ENCODE assay signal across 7 cellular contexts in the genomic region with DNA sequence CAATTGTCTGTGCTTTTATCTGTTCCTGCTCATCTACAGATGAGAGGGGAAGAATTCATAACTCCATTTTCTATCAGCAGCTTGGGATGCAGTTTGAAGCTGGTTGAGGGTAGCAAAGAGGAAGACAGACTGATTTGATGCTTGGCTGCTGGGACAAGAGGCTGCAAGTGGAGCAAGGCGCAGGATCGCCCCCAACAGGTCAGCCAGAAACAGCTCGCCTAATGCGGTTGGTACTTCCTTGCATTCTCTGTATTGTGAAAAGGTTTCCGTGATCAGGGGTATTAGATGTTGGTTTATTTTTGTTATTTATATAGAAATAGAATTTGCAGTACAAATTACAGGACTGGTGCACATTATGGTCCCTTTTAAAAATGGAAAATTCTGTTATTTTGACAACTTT. TPM values are rescaled to one million over a fixed set of nuclear protein-coding genes. Genes with fewer than 3 reads are reported as not detected.
DNase-seq lines count a peak whose midpoint lies in the region; ATAC-seq and TF ChIP-seq lines count a peak whose summit lies in the region.

No MANE protein-coding gene starts in this region.

- peaks cover 6% of the 10 kb centered on the region for H3K27me3 Mint-ChIP-seq in HFFc6 (ENCODE audit: insufficient read depth)
- peaks cover 10 to 17% of the 10 kb centered on the region in 2 donors for H3K27me3 Mint-ChIP-seq in CD4-positive, alpha-beta memory T cell

- ATAC-seq in DND-41 (ENCODE audit: insufficient read depth, low read depth) (peak; percentile 63; the same call in 2 of the 3 replicates), SK-N-SH treated with all-trans-retinoic acid at 6 μM for 48 hours (peak; percentile 65; the same call in 2 of the 3 replicates)

- H3K9me3 Mint-ChIP-seq in HFFc6 = peaks cover 5% of the 10 kb centered on the region
- peaks cover 0 to 25% (median 6%) of the 10 kb centered on the region in 8 donors for H3K9me3 Mint-ChIP-seq in CD4-positive, alpha-beta memory T cell

- H3K4me1 Mint-ChIP-seq in HFFc6 (ENCODE audit: low read depth) = no peaks in the 10 kb centered on the region
- H3K4me1 Mint-ChIP-seq in CD4-positive, alpha-beta memory T cell = no peaks in the 10 kb centered on the region

- H3K79me2 ChIP-seq in DND-41 (ENCODE audit: insufficient read depth, low read length) = no peaks in the 10 kb centered on the region

- H3K4me2 ChIP-seq in DND-41 (ENCODE audit: insufficient read depth, low read length) = no peak overlapping the region

- H3K27ac ChIP-seq in DND-41 (ENCODE audit: low read length) (no peak overlapping the region), suprapubic skin (no peak overlapping the region)
- no peak overlapping the region for H3K27ac ChIP-seq in CD4-positive, alpha-beta memory T cell (ENCODE audit: low read depth, low read length)

- H4K20me1 ChIP-seq in DND-41 (ENCODE audit: insufficient read depth, low read length) = no peaks in the 10 kb centered on the region

- peak; percentile 59 for TF ChIP-seq CTCF in DND-41 (IDR thresholded peaks at IDR 0.05; ENCODE audit: borderline replicate concordance, extremely low read depth, low read length, poor library complexity, severe bottlenecking)
- peak; percentile 43 for TF ChIP-seq CTCF in HFFc6 (IDR thresholded peaks at IDR 0.05)
- no peak for TF ChIP-seq CTCF in suprapubic skin (IDR thresholded peaks at IDR 0.05)

- DNase-seq in DND-41 = peak; percentile 29
- no peak for DNase-seq in HFFc6
- DNase-seq in islet precursor cell = peak; percentile 56
- DNase-seq in CD4-positive, alpha-beta memory T cell = no peak
- DNase-seq in globus pallidus (ENCODE audit: low spot score) = no peak
- DNase-seq in suprapubic skin (ENCODE audit: low spot score in 2 of 2) = no peak

- no peak overlapping the region for H2AFZ ChIP-seq in DND-41 (ENCODE audit: low read depth, low read length)

- H3K9me3 ChIP-seq in DND-41 (ENCODE audit: insufficient read depth, low read length, severe bottlenecking) (no peaks in the 10 kb centered on the region), suprapubic skin (peaks cover 4% of the 10 kb centered on the region)
- no peaks in the 10 kb centered on the region for H3K9me3 ChIP-seq in CD4-positive, alpha-beta memory T cell (ENCODE audit: control insufficient read depth in 1 of 2, low read length in 2 of 2)

- no peak overlapping the region for H3K4me3 ChIP-seq in DND-41 (ENCODE audit: low read depth in 1 of 2, low read length in 2 of 2)
- H3K4me3 ChIP-seq in CD4-positive, alpha-beta memory T cell (ENCODE audit: low read length in 2 of 2) = no peak overlapping the region
- no peak overlapping the region for H3K4me3 ChIP-seq in suprapubic skin

- no peak overlapping the region for H3K4me3 Mint-ChIP-seq in HFFc6
- H3K4me3 Mint-ChIP-seq in CD4-positive, alpha-beta memory T cell = no peak overlapping the region

- CTCF ChIA-PET in CD4-positive, alpha-beta memory T cell (lab: Charles Lee; ENCODE audit: partially characterized antibody) = no interaction called here

- intact Hi-C loops in CD4-positive, alpha-beta memory T cell (cut with micrococcal nuclease) = no loop called here

- WGBS in suprapubic skin = 31% methylated on average over 5 of the region's 5 CpGs

- H3K9ac ChIP-seq in DND-41 (ENCODE audit: low read depth, low read length) = no peak overlapping the region

- TF ChIP-seq POLR2A in suprapubic skin (IDR thresholded peaks at IDR 0.05) = no peak

- POLR2A ChIA-PET in CD4-positive, alpha-beta memory T cell (lab: Charles Lee; ENCODE audit: partially characterized antibody) = no interaction called here

- H3K27ac Mint-ChIP-seq in HFFc6 = no peak overlapping the region
- H3K27ac Mint-ChIP-seq in CD4-positive, alpha-beta memory T cell = no peak overlapping the region

- no peaks in the 10 kb centered on the region for H3K36me3 ChIP-seq in DND-41 (ENCODE audit: insufficient read depth, low read length)
- no peaks in the 10 kb centered on the region for H3K36me3 ChIP-seq in CD4-positive, alpha-beta memory T cell (ENCODE audit: insufficient read depth, low read length)
- no peaks in the 10 kb centered on the region for H3K36me3 ChIP-seq in suprapubic skin

- TF ChIP-seq EP300 in suprapubic skin (IDR thresholded peaks at IDR 0.05) = no peak

- H3K36me3 Mint-ChIP-seq in HFFc6 (ENCODE audit: low read depth) = no peaks in the 10 kb centered on the region
- H3K36me3 Mint-ChIP-seq in CD4-positive, alpha-beta memory T cell = no peaks in the 10 kb centered on the region

- H3K4me1 ChIP-seq in DND-41 (ENCODE audit: insufficient read depth, low read length) (no peaks in the 10 kb centered on the region), suprapubic skin (no peaks in the 10 kb centered on the region)
- H3K4me1 ChIP-seq in CD4-positive, alpha-beta memory T cell (ENCODE audit: insufficient read depth, low read length) = no peaks in the 10 kb centered on the region

- no peaks in the 10 kb centered on the region for H3K27me3 ChIP-seq in DND-41 (ENCODE audit: insufficient read depth, low read length, poor library complexity)
- no peaks in the 10 kb centered on the region for H3K27me3 ChIP-seq in CD4-positive, alpha-beta memory T cell (ENCODE audit: insufficient read depth, low read length)
- H3K27me3 ChIP-seq in suprapubic skin = peaks cover 3% of the 10 kb centered on the region

TF ChIP-seq in SK-N-SH treated with all-trans-retinoic acid at 6 μM for 48 hours, 23 proteins besides CTCF, POLR2A, EP300 and RAD21 (continues in another document):
- TF ChIP-seq, protein P1, sequence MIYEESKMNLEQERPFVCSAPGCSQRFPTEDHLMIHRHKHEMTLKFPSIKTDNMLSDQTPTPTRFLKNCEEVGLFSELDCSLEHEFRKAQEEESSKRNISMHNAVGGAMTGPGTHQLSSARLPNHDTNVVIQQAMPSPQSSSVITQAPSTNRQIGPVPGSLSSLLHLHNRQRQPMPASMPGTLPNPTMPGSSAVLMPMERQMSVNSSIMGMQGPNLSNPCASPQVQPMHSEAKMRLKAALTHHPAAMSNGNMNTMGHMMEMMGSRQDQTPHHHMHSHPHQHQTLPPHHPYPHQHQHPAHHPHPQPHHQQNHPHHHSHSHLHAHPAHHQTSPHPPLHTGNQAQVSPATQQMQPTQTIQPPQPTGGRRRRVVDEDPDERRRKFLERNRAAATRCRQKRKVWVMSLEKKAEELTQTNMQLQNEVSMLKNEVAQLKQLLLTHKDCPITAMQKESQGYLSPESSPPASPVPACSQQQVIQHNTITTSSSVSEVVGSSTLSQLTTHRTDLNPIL (CRISPR knock-in tag; IDR thresholded peaks at IDR 0.05; ENCODE audit: low read depth) = no peak
- no peak for TF ChIP-seq ISL1 (CRISPR knock-in tag; IDR thresholded peaks at IDR 0.05)
- no peak for TF ChIP-seq ZNF8 (CRISPR knock-in tag; IDR thresholded peaks at IDR 0.05)
- no peak for TF ChIP-seq ARNTL (CRISPR knock-in tag; IDR thresholded peaks at IDR 0.05; ENCODE audit: borderline replicate concordance, low read depth)
- TF ChIP-seq GLIS3 (CRISPR knock-in tag; IDR thresholded peaks at IDR 0.05) = no peak
- no peak for TF ChIP-seq TOX (CRISPR knock-in tag; IDR thresholded peaks at IDR 0.05; ENCODE audit: borderline replicate concordance)
- no peak for TF ChIP-seq ZNF70 (CRISPR knock-in tag; IDR thresholded peaks at IDR 0.05)
- no peak for TF ChIP-seq ZNF565 (CRISPR knock-in tag; conservative IDR thresholded peaks at IDR 0.05; ENCODE audit: low read depth)
- TF ChIP-seq, protein P2, sequence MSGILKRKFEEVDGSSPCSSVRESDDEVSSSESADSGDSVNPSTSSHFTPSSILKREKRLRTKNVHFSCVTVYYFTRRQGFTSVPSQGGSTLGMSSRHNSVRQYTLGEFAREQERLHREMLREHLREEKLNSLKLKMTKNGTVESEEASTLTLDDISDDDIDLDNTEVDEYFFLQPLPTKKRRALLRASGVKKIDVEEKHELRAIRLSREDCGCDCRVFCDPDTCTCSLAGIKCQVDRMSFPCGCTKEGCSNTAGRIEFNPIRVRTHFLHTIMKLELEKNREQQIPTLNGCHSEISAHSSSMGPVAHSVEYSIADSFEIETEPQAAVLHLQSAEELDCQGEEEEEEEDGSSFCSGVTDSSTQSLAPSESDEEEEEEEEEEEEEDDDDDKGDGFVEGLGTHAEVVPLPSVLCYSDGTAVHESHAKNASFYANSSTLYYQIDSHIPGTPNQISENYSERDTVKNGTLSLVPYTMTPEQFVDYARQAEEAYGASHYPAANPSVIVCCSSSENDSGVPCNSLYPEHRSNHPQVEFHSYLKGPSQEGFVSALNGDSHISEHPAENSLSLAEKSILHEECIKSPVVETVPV (CRISPR knock-in tag; IDR thresholded peaks at IDR 0.05) = no peak
- no peak for TF ChIP-seq ZC3H10 (CRISPR knock-in tag; IDR thresholded peaks at IDR 0.05)
- TF ChIP-seq, protein P3, sequence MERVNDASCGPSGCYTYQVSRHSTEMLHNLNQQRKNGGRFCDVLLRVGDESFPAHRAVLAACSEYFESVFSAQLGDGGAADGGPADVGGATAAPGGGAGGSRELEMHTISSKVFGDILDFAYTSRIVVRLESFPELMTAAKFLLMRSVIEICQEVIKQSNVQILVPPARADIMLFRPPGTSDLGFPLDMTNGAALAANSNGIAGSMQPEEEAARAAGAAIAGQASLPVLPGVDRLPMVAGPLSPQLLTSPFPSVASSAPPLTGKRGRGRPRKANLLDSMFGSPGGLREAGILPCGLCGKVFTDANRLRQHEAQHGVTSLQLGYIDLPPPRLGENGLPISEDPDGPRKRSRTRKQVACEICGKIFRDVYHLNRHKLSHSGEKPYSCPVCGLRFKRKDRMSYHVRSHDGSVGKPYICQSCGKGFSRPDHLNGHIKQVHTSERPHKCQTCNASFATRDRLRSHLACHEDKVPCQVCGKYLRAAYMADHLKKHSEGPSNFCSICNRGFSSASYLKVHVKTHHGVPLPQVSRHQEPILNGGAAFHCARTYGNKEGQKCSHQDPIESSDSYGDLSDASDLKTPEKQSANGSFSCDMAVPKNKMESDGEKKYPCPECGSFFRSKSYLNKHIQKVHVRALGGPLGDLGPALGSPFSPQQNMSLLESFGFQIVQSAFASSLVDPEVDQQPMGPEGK (CRISPR knock-in tag; IDR thresholded peaks at IDR 0.05; ENCODE audit: borderline replicate concordance) = no peak
- TF ChIP-seq TCF4 (CRISPR knock-in tag; IDR thresholded peaks at IDR 0.05; ENCODE audit: borderline replicate concordance) = no peak
- TF ChIP-seq ZFP30 (CRISPR knock-in tag; IDR thresholded peaks at IDR 0.05) = no peak
- TF ChIP-seq ESRRG (CRISPR knock-in tag; IDR thresholded peaks at IDR 0.05) = no peak
- TF ChIP-seq RARB (CRISPR knock-in tag; IDR thresholded peaks at IDR 0.05) = no peak

RNA-seq across cellular contexts. Expression of a gene that starts 40.6 kb away (rescaled TPM):
- total RNA-seq in HFFc6 (2021; fragmentation: NEBNext Ultra II Directional; extraction: Animal tissue kit (Norgen Biotek cat#: 25700)) = 1 to 10 TPM; 3.5 to 7.6 (median 6.3) TPM
- under 1 TPM; 0.67 to 0.72 TPM for total RNA-seq in CD4-positive, alpha-beta memory T cell
- polyA plus RNA-seq in CD4-positive, alpha-beta memory T cell = 1 to 10 TPM; 1.6 to 1.7 TPM
- 1 to 10 TPM in 1 of 4 donors, under 1 TPM in 2, not detected in 1; 0.31 to 2.9 (median 0.97) TPM for total RNA-seq in suprapubic skin

Comparison
In these comparisons a context has a peak if more than half of its experiments do, and no peak if none do; other contexts are left out.
1. DNase-seq: peak in DND-41 (single experiment) and islet precursor cell (single experiment); none in HFFc6 (single experiment), CD4-positive, alpha-beta memory T cell (0 of 5), globus pallidus (single experiment) and suprapubic skin (0 of 2).
2. CTCF ChIP-seq: peak in DND-41 (single experiment) and HFFc6 (single experiment); none in suprapubic skin (0 of 2).